Comparison of ENCODE assay signal across 18 cellular contexts in genomic region chr3:147267431-147267830, GRCh38.
"Had no signal": no experiment of that assay in that cellular context is flagged by ENCODE, and none has a peak within 500 bp of the region (broad histone marks: within the 10 kb centered on the region; RNA-seq: fewer than 3 reads in every experiment).

No MANE protein-coding gene starts in this region.

- H3K4me1 Mint-ChIP-seq: activated CD4-positive, alpha-beta T cell treated with anti-CD3 and anti-CD28 coated beads, Interleukin-2, amount 10 ng/mL, durations not matched to agents 7 days and 5 days; neural crest cell had no signal

- H3K9me3 Mint-ChIP-seq: activated CD4-positive, alpha-beta T cell treated with anti-CD3 and anti-CD28 coated beads, Interleukin-2, amount 10 ng/mL, durations not matched to agents 7 days and 5 days had no signal

- H3K4me3 ChIP-seq: gastrocnemius medialis, tibial artery had no signal

- H3K9me3 ChIP-seq: gastrocnemius medialis had no signal

- H3K27me3 ChIP-seq: gastrocnemius medialis, tibial artery had no signal

- H3K27me3 Mint-ChIP-seq: activated CD4-positive, alpha-beta T cell treated with anti-CD3 and anti-CD28 coated beads, Interleukin-2, amount 10 ng/mL, durations not matched to agents 7 days and 5 days; activated T-cell treated with anti-CD3 and anti-CD28 coated beads, Interleukin-2, amount 50 U/mL, for 24 hours; progenitor cell of endocrine pancreas had no signal

- H3K36me3 ChIP-seq: gastrocnemius medialis, tibial artery had no signal

- H3K4me1 ChIP-seq: gastrocnemius medialis, tibial artery had no signal

- H3K4me3 Mint-ChIP-seq: activated CD4-positive, alpha-beta T cell treated with anti-CD3 and anti-CD28 coated beads, Interleukin-2, amount 10 ng/mL, durations not matched to agents 7 days and 5 days; activated CD8-positive, alpha-beta T cell treated with anti-CD3 and anti-CD28 coated beads, Interleukin-2, amount 10 ng/mL, durations not matched to agents 7 days and 5 days; activated naive CD4-positive, alpha-beta T cell treated with anti-CD3 and anti-CD28 coated beads for 36 hours; activated T-cell treated with anti-CD3 and anti-CD28 coated beads, Interleukin-2, amount 50 U/mL, for 24 hours; neural crest cell had no signal

- DNase-seq: activated CD4-positive, alpha-beta T cell treated with anti-CD3 and anti-CD28 coated beads, Interleukin-2, amount 10 ng/mL, durations not matched to agents 7 days and 5 days; activated CD8-positive, alpha-beta T cell treated with anti-CD3 and anti-CD28 coated beads, Interleukin-2, amount 10 ng/mL, durations not matched to agents 7 days and 5 days; activated naive CD4-positive, alpha-beta T cell treated with anti-CD3 and anti-CD28 coated beads for 36 hours; activated T-cell treated with anti-CD3 and anti-CD28 coated beads, Interleukin-2, amount 50 U/mL, for 24 hours; aorta; gastrocnemius medialis; head of caudate nucleus; left ventricle myocardium superior; stimulated activated CD4-positive, alpha-beta T cell treated with anti-CD3 and anti-CD28 coated beads, Interleukin-12 subunit alpha, Interleukin-12 subunit beta, amount 100 ng/mL, for 4 hours; stimulated activated CD4-positive, alpha-beta T cell treated with anti-CD3 and anti-CD28 coated beads, Interleukin-1b, Interleukin-23, amount 100 ng/mL, for 48 hours; stimulated activated naive CD8-positive, alpha-beta T cell treated with anti-CD3 and anti-CD28 coated beads, Interleukin-15, Interleukin-2, amounts not matched to agents 100 U/mL and 50 U/mL, for 24 hours; substantia nigra; T1000; tibial artery had no signal

- H3K27ac Mint-ChIP-seq: activated CD4-positive, alpha-beta T cell treated with anti-CD3 and anti-CD28 coated beads, Interleukin-2, amount 10 ng/mL, durations not matched to agents 7 days and 5 days; activated CD8-positive, alpha-beta T cell treated with anti-CD3 and anti-CD28 coated beads, Interleukin-2, amount 10 ng/mL, durations not matched to agents 7 days and 5 days; activated naive CD4-positive, alpha-beta T cell treated with anti-CD3 and anti-CD28 coated beads for 36 hours; activated T-cell treated with anti-CD3 and anti-CD28 coated beads, Interleukin-2, amount 50 U/mL, for 24 hours; activated T-helper 2 cell treated with anti-CD3 and anti-CD28 coated beads, Interferon-gamma antibody, Interleukin-2, Interleukin-4, amounts not matched to agents 10 μg/mL and 5 μg/mL and 100 μg/mL, durations not matched to agents 14 hours and 24 hours and 36 hours; progenitor cell of endocrine pancreas had no signal

- ATAC-seq: activated CD4-positive, CD25-positive, alpha-beta regulatory T cell treated with anti-CD3 and anti-CD28 coated beads, Interleukin-2, amount 50 U/mL, for 24 hours; activated CD8-positive, alpha-beta T cell treated with anti-CD3 and anti-CD28 coated beads, Interleukin-2, amount 10 ng/mL, durations not matched to agents 7 days and 5 days; gastrocnemius medialis; left ventricle myocardium superior; stimulated activated naive CD8-positive, alpha-beta T cell treated with anti-CD3 and anti-CD28 coated beads, Interleukin-15, Interleukin-2, amounts not matched to agents 100 U/mL and 50 U/mL, for 24 hours had no signal
